Comparison of ENCODE assay signal across 9 cellular contexts in the genomic region with DNA sequence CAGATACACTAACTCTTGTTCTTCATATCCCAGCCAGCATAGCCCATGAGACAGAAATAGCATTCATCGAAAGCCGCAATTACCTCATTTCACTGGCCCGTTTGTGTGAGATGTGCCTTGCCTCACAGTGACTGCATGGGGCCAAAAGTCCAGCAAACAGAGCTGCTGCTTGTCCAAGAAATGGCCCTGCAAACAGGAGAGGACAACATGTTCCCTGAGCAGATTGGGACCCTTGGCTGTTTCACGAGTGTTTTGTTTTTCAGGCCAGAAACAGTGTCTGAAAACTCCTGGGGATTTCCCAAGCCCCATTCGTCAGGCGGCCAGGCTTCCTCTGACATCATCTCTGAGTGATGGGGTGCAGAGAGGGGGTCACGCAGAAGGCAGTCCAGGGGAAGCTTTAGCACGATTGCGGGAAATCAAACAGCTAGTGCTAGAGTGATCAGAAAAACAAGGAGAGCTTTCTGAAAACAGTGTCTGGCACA.
DNase-seq lines count a peak whose midpoint lies in the region; ATAC-seq lines count a peak whose summit lies in the region.
"Had no signal": no experiment of that assay in that cellular context is flagged by ENCODE, and none has a peak within 500 bp of the region (broad histone marks: within the 10 kb centered on the region; RNA-seq: fewer than 3 reads in every experiment).

No MANE protein-coding gene starts in this region.

- no peaks in the 10 kb centered on the region for H3K27me3 Mint-ChIP-seq in activated CD4-positive, alpha-beta T cell treated with anti-CD3 and anti-CD28 coated beads, Interleukin-2, amount 10 ng/mL, durations not matched to agents 7 days and 5 days

- H3K4me3 Mint-ChIP-seq in activated CD4-positive, alpha-beta T cell treated with anti-CD3 and anti-CD28 coated beads, Interleukin-2, amount 10 ng/mL, durations not matched to agents 7 days and 5 days, result no peak overlapping the region

- H3K36me3 Mint-ChIP-seq in activated CD4-positive, alpha-beta T cell treated with anti-CD3 and anti-CD28 coated beads, Interleukin-2, amount 10 ng/mL, durations not matched to agents 7 days and 5 days (ENCODE audit: low read depth), result no peaks in the 10 kb centered on the region

- ATAC-seq in HG03342 (IDR thresholded peaks at IDR 0.05; ENCODE audit: unreplicated experiment), result no peak
- no peak for ATAC-seq in GM21786 (IDR thresholded peaks at IDR 0.05; ENCODE audit: unreplicated experiment)
- ATAC-seq: PC-3 had no signal

- no peak overlapping the region for H4K91ac ChIP-seq in mesenchymal stem cell (ENCODE audit: low read length)

- H3K36me3 ChIP-seq in mesenchymal stem cell (ENCODE audit: control insufficient read depth in 1 of 2, insufficient read depth in 2 of 2, low read depth in 1 of 2, low read length in 2 of 2), result no peaks in the 10 kb centered on the region

- H3K27ac ChIP-seq in mesenchymal stem cell (ENCODE audit: low read length, poor library complexity, severe bottlenecking) (peak overlapping the region; percentile 80), temporal lobe (ENCODE audit: low read depth, low read length) (peak overlapping the region; percentile 64)

- H3K4me2 ChIP-seq in mesenchymal stem cell (ENCODE audit: low read length, poor library complexity, severe bottlenecking), result no peak overlapping the region

- no peaks in the 10 kb centered on the region for H3K79me1 ChIP-seq in mesenchymal stem cell (replicated peaks; ENCODE audit: low read length, poor library complexity, severe bottlenecking)

- no peak overlapping the region for H2BK5ac ChIP-seq in mesenchymal stem cell (ENCODE audit: low read depth, low read length, poor library complexity, severe bottlenecking)

- POLR2A ChIA-PET in activated CD4-positive, alpha-beta T cell treated with anti-CD3 and anti-CD28 coated beads, Interleukin-2, amount 10 ng/mL, durations not matched to agents 7 days and 5 days (lab: Charles Lee), result no interaction called here

- no peaks in the 10 kb centered on the region for H3K9me3 Mint-ChIP-seq in activated CD4-positive, alpha-beta T cell treated with anti-CD3 and anti-CD28 coated beads, Interleukin-2, amount 10 ng/mL, durations not matched to agents 7 days and 5 days

- no peaks in the 10 kb centered on the region for H3K4me1 Mint-ChIP-seq in activated CD4-positive, alpha-beta T cell treated with anti-CD3 and anti-CD28 coated beads, Interleukin-2, amount 10 ng/mL, durations not matched to agents 7 days and 5 days

- WGBS in mesenchymal stem cell, result 56% methylated on average over 9 of the region's 9 CpGs

- peak overlapping the region in 1 of 2 experiments; percentile 7 for H3K4me3 ChIP-seq in mesenchymal stem cell (ENCODE audit: insufficient read depth in 1 of 2, low read depth in 1 of 2, low read length in 2 of 2)

- H4K8ac ChIP-seq in mesenchymal stem cell (ENCODE audit: low read length), result no peak overlapping the region

- H3K27ac Mint-ChIP-seq in activated CD4-positive, alpha-beta T cell treated with anti-CD3 and anti-CD28 coated beads, Interleukin-2, amount 10 ng/mL, durations not matched to agents 7 days and 5 days, result no peak overlapping the region

- no peak overlapping the region for H3K23ac ChIP-seq in mesenchymal stem cell (ENCODE audit: low read length in 2 of 2)

- H3K18ac ChIP-seq in mesenchymal stem cell (ENCODE audit: low read depth in 1 of 2, low read length in 2 of 2), result peak overlapping the region in 1 of 2 experiments; percentile 30

- no peaks in the 10 kb centered on the region for H3K9me3 ChIP-seq in mesenchymal stem cell (ENCODE audit: control insufficient read depth, low read length)

- peaks cover 3% of the 10 kb centered on the region for H3K4me1 ChIP-seq in mesenchymal stem cell (ENCODE audit: control insufficient read depth, insufficient read depth, low read depth, low read length)

- H2BK15ac ChIP-seq in mesenchymal stem cell (ENCODE audit: low read depth, poor library complexity, severe bottlenecking), result no peak overlapping the region

- DNase-seq in M059J (ENCODE audit: low read depth), result peak; percentile 94
- DNase-seq in fibroblast of gingiva (ENCODE audit: low read depth), result peak; percentile 72
- peak; percentile 96 for DNase-seq in mesenchymal stem cell
- DNase-seq in NCI-H1436 (lab: John Stamatoyannopoulos, UW), result no peak
- DNase-seq in activated CD4-positive, alpha-beta T cell treated with anti-CD3 and anti-CD28 coated beads, Interleukin-2, amount 10 ng/mL, durations not matched to agents 7 days and 5 days, result no peak
- DNase-seq: PC-3 had no signal

- CTCF ChIA-PET in activated CD4-positive, alpha-beta T cell treated with anti-CD3 and anti-CD28 coated beads, Interleukin-2, amount 10 ng/mL, durations not matched to agents 7 days and 5 days (lab: Charles Lee), result no interaction called here

- H2AK5ac ChIP-seq in mesenchymal stem cell (ENCODE audit: low read length, severe bottlenecking), result no peak overlapping the region

- no peak overlapping the region for H2AFZ ChIP-seq in mesenchymal stem cell (ENCODE audit: low read depth, low read length)

- H2BK120ac ChIP-seq in mesenchymal stem cell (ENCODE audit: low read depth, low read length), result no peak overlapping the region

- no peaks in the 10 kb centered on the region for H3K27me3 ChIP-seq in mesenchymal stem cell (ENCODE audit: control insufficient read depth in 1 of 2, insufficient read depth in 1 of 2, low read length in 2 of 2)

- H3K4ac ChIP-seq in mesenchymal stem cell (ENCODE audit: low read depth in 1 of 2, low read length in 2 of 2), result no peak overlapping the region

- H3K9ac ChIP-seq in mesenchymal stem cell (ENCODE audit: low read length), result peak overlapping the region; percentile 74

- H3K14ac ChIP-seq in mesenchymal stem cell (ENCODE audit: low read length in 2 of 2), result no peak overlapping the region

- H2BK12ac ChIP-seq in mesenchymal stem cell (ENCODE audit: low read length in 2 of 2), result no peak overlapping the region

Comparison
In these comparisons a context has a peak if more than half of its experiments do, and no peak if none do; other contexts are left out.
1. DNase-seq: peak in M059J (single experiment), fibroblast of gingiva (single experiment) and mesenchymal stem cell (single experiment); none in NCI-H1436 (single experiment) and activated CD4-positive, alpha-beta T cell treated with anti-CD3 and anti-CD28 coated beads, Interleukin-2, amount 10 ng/mL, durations not matched to agents 7 days and 5 days (single experiment).